17 cellular contexts compared by ENCODE assay signal in the genomic region with DNA sequence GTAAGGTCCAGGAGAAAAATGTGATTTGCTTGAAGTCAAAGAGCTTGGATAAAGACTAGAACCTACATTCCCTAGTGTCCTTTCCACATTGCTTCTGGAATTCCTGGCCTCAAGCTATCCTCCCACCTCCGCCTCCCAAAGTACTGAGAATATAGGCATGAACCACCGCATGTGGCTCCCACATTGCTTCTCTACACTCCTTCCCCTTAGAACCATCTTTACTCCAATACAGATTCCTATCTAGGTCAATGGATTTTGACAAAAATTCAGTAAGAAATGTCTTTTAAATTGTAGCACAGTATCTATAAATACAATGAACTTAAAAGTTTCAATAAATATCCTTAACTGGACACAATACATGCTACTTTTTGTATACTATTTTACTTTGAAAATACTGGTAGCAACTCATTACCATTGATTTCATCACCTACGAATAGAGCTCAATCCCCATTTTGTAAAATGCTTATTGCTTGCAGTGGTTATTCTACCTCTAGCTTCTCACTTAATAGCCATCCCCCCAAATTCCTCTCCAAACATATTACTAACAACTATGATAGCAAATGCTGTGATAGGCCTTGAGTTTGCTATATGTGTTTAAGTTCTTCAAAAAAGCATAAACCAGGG.
DNase-seq lines count a peak whose midpoint lies in the region; ATAC-seq and TF ChIP-seq lines count a peak whose summit lies in the region.
"Had no signal": no experiment of that assay in that cellular context is flagged by ENCODE, and none has a peak within 500 bp of the region (broad histone marks: within the 10 kb centered on the region; RNA-seq: fewer than 3 reads in every experiment).

No MANE protein-coding gene starts in this region.

- CTCF ChIA-PET in RWPE1 (lab: Yijun Ruan, JAX) = no interaction called here

- POLR2A ChIA-PET in RWPE1 (lab: Yijun Ruan, JAX; ENCODE audit: low non-redundant PET) = no interaction called here

- ATAC-seq in GM19324 (IDR thresholded peaks at IDR 0.05; ENCODE audit: low FRiP score, unreplicated experiment) = no peak
- ATAC-seq: GM12878 had no signal

- no peak for TF ChIP-seq CTCF in neutrophil (IDR thresholded peaks at IDR 0.05)
- TF ChIP-seq CTCF in RWPE1 (conservative IDR thresholded peaks at IDR 0.05; ENCODE audit: low read depth) = no peak

- H3K27me3 ChIP-seq in neutrophil = no peaks in the 10 kb centered on the region

- H3K27ac ChIP-seq in neutrophil = peak overlapping the region; percentile 18
- H3K27ac ChIP-seq in RWPE1 = no peak overlapping the region

- H3K4me1 ChIP-seq in neutrophil (ENCODE audit: control insufficient read depth in 1 of 2, insufficient read depth in 1 of 2, low read depth in 1 of 2, low read length in 1 of 2) = peaks cover 6% of the 10 kb centered on the region in 2 experiments

- no peaks in the 10 kb centered on the region for H3K9me3 ChIP-seq in neutrophil

- H3K36me3 ChIP-seq in neutrophil = no peaks in the 10 kb centered on the region

- DNase-seq in ELF-1 (ENCODE audit: low read depth, low spot score) = peak; percentile 49
- DNase-seq in NCI-H226 = peak; percentile 64
- peak; percentile 67 for DNase-seq in islet precursor cell
- DNase-seq in putamen (ENCODE audit: low spot score) = no peak
- no peak for DNase-seq in central memory CD4-positive, alpha-beta T cell
- no peak for DNase-seq in RWPE1 (ENCODE audit: low spot score)
- DNase-seq: DMS79, GDM1, KG1, NCI-H1048, NCI-H1436 treated with DMSO at 0.1 percent for 48 hours, NCI-H2029 treated with DMSO at 0.1 percent for 48 hours, NCI-H510A treated with DMSO at 0.1 percent for 48 hours, NCI-H82 had no signal

- no peak overlapping the region for H3K4me3 ChIP-seq in neutrophil (ENCODE audit: low read depth in 1 of 2, low read length in 1 of 2)
- H3K4me3 ChIP-seq: GM12878 had no signal

Comparison
In these comparisons a context has a peak if more than half of its experiments do, and no peak if none do; other contexts are left out.
1. DNase-seq: peak in ELF-1 (single experiment), NCI-H226 (single experiment) and islet precursor cell (single experiment); none in putamen (single experiment), central memory CD4-positive, alpha-beta T cell (single experiment) and RWPE1 (single experiment).